In the genomic region with DNA sequence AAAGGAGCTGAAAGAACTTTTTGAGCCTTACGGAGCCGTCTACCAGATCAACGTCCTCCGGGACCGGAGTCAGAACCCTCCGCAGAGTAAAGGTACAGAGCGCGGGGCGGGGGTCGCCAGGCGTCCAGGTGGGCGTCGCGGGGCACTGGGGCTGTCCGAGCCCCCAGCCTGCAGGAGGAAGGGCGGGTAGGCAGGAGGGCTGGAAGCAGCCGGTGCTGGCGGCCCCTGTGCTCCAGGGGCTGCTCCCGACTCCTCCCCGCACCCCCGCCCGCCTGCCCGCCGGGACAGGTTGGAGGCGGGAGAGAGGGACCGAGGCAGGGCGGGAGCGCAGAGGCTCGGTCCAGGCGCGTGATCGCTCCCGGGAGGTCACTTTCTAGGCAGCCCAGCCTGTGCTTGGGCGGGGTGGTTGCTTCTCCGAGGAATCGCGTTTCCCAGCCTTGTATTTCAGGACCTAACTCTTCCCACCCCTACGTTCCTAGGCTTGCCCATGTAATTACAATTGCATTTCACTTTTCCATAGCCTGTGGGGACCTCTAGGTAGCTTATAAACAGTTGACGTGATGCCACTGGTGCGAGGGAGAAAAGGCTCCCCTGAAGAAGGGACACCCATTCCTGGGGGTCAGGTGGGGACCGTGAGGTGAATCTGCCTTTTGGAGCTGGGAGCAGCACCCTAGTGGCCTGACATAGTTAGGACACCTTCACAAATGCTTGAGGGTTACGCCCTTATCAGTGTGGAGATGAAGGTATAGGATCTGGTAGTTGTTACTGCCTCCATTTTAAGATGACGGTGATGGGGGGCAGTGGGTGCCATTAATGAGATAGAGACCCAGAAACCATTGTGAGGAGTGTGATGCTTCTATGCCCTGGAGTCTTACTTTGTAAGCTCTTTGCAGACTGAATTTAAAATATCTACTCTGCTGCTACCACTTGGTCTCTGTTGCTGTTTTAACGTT, we compare ENCODE assay signal across 8 cellular contexts.
DNase-seq lines count a peak whose midpoint lies in the region; ATAC-seq and TF ChIP-seq lines count a peak whose summit lies in the region.

No MANE protein-coding gene starts in this region.

- H3K4me1 ChIP-seq in ovary (ENCODE audit: insufficient read depth), result peaks cover 3% of the 10 kb centered on the region

- TF ChIP-seq POLR2A in GM15510 (IDR thresholded peaks at IDR 0.05; ENCODE audit: borderline replicate concordance, extremely low read depth, insufficient read length) (peak; percentile 36), ovary (IDR thresholded peaks at IDR 0.05) (peak; percentile 25)

- ATAC-seq in HG02610 (IDR thresholded peaks at IDR 0.05; ENCODE audit: unreplicated experiment), result peak; percentile 54

- 3 to 4% (median 3%) methylated on average over 37 to 44 of the region's 44 CpGs for WGBS in ovary, 3 donors

- TF ChIP-seq CTCF in ovary (IDR thresholded peaks at IDR 0.05), result peak in 1 of 3 donors; percentile 38

- no peaks in the 10 kb centered on the region for H3K9me3 ChIP-seq in ovary

- no peaks in the 10 kb centered on the region for H3K36me3 ChIP-seq in ovary

- H3K4me3 ChIP-seq in ovary, result peak overlapping the region; percentile 68

- no peak for TF ChIP-seq EP300 in ovary (IDR thresholded peaks at IDR 0.05)

- DNase-seq in NCI-H2227 treated with DMSO at 0.1 percent for 48 hours (lab: John Stamatoyannopoulos, UW), result peak; percentile 14
- peak; percentile 78 to 79 for DNase-seq in activated T-cell treated with anti-CD3 and anti-CD28 coated beads, Interleukin-2, amount 50 U/mL, for 48 hours
- DNase-seq in foreskin melanocyte, result peak; percentile 51
- DNase-seq in ovary, result peak; percentile 75 to 86 (median 77)
- no peak for DNase-seq in OCI-M2 (lab: John Stamatoyannopoulos, UW; ENCODE audit: unreplicated experiment)
- no peak for DNase-seq in RKO (ENCODE audit: low spot score)

- peak overlapping the region; percentile 78 to 83 for H3K27ac ChIP-seq in ovary

- intact Hi-C loops in ovary (cut with DNase I), result no loop called here

- no peaks in the 10 kb centered on the region for H3K27me3 ChIP-seq in ovary

Comparison
In these comparisons a context has a peak if more than half of its experiments do, and no peak if none do; other contexts are left out.
1. DNase-seq: peak in NCI-H2227 treated with DMSO at 0.1 percent for 48 hours (single experiment), activated T-cell treated with anti-CD3 and anti-CD28 coated beads, Interleukin-2, amount 50 U/mL, for 48 hours (2 of 2), foreskin melanocyte (single experiment) and ovary (5 of 5); none in OCI-M2 (single experiment) and RKO (single experiment).